ENCODE assay signal across 17 cellular contexts in genomic region chr2:157747280-157747679, GRCh38.
"Had no signal": no experiment of that assay in that cellular context is flagged by ENCODE, and none has a peak within 500 bp of the region (broad histone marks: within the 10 kb centered on the region; RNA-seq: fewer than 3 reads in every experiment).

No MANE protein-coding gene starts in this region.

- DNase-seq: activated CD4-positive, alpha-beta T cell treated with anti-CD3 and anti-CD28 coated beads, Interleukin-2, amount 10 ng/mL, durations not matched to agents 7 days and 5 days; activated CD4-positive, CD25-positive, alpha-beta regulatory T cell; activated effector memory CD4-positive, alpha-beta T cell treated with anti-CD3 and anti-CD28 coated beads, Interleukin-2, amount 50 U/mL, for 16 hours; activated T-cell treated with anti-CD3 and anti-CD28 coated beads, Interleukin-2, amount 50 U/mL, for 1 hour; cerebellar nuclear complex; dermis blood vessel endothelial cell; effector memory CD8-positive, alpha-beta T cell; heart right ventricle; naive B cell; stimulated activated CD4-positive, alpha-beta T cell treated with anti-CD3 and anti-CD28 coated beads, Interleukin-2, amount 100 ng/mL, for 48 hours; stimulated activated naive B cell treated with anti-CD40 and anti-IgM and Interleukin-4, amounts not matched to agents 10 μg/mL and 1 μg/mL and 100 μg/mL, for 72 hours; transverse colon had no signal

- H3K9me3 Mint-ChIP-seq: activated CD4-positive, alpha-beta T cell treated with anti-CD3 and anti-CD28 coated beads, Interleukin-2, amount 10 ng/mL, durations not matched to agents 7 days and 5 days; activated naive CD4-positive, alpha-beta T cell treated with anti-CD3 and anti-CD28 coated beads, Interleukin-2, amount 50 U/mL, for 24 hours; effector memory CD8-positive, alpha-beta T cell; naive B cell had no signal

- H3K27ac Mint-ChIP-seq: activated CD4-positive, alpha-beta T cell treated with anti-CD3 and anti-CD28 coated beads, Interleukin-2, amount 10 ng/mL, durations not matched to agents 7 days and 5 days; activated naive CD4-positive, alpha-beta T cell treated with anti-CD3 and anti-CD28 coated beads, Interleukin-2, amount 50 U/mL, for 24 hours; naive B cell; stimulated activated naive B cell treated with anti-CD40 and anti-IgM and Interleukin-4, amounts not matched to agents 10 μg/mL and 1 μg/mL and 100 μg/mL, for 72 hours had no signal

- H3K27ac ChIP-seq: epithelial cell of prostate, gastroesophageal sphincter, heart right ventricle, parathyroid adenoma, transverse colon had no signal

- H3K4me3 ChIP-seq: gastroesophageal sphincter, heart right ventricle, lung, transverse colon had no signal

- H3K36me3 ChIP-seq: transverse colon had no signal

- H3K9me3 ChIP-seq: gastroesophageal sphincter, transverse colon had no signal

- ATAC-seq: effector memory CD8-positive, alpha-beta T cell had no signal

- H3K27me3 Mint-ChIP-seq: activated CD4-positive, alpha-beta T cell treated with anti-CD3 and anti-CD28 coated beads, Interleukin-2, amount 10 ng/mL, durations not matched to agents 7 days and 5 days; activated naive CD4-positive, alpha-beta T cell treated with anti-CD3 and anti-CD28 coated beads, Interleukin-2, amount 50 U/mL, for 24 hours; effector memory CD8-positive, alpha-beta T cell; naive B cell; stimulated activated naive B cell treated with anti-CD40 and anti-IgM and Interleukin-4, amounts not matched to agents 10 μg/mL and 1 μg/mL and 100 μg/mL, for 72 hours had no signal

- H3K9ac ChIP-seq: parathyroid adenoma had no signal

- H2AFZ ChIP-seq: parathyroid adenoma had no signal

- H3K79me2 ChIP-seq: parathyroid adenoma had no signal

- H3K4me1 Mint-ChIP-seq: activated naive CD4-positive, alpha-beta T cell treated with anti-CD3 and anti-CD28 coated beads, Interleukin-2, amount 50 U/mL, for 24 hours; naive B cell had no signal

- H3K4me1 ChIP-seq: parathyroid adenoma, transverse colon had no signal

- H3K4me3 Mint-ChIP-seq: activated CD4-positive, alpha-beta T cell treated with anti-CD3 and anti-CD28 coated beads, Interleukin-2, amount 10 ng/mL, durations not matched to agents 7 days and 5 days; activated naive CD4-positive, alpha-beta T cell treated with anti-CD3 and anti-CD28 coated beads, Interleukin-2, amount 50 U/mL, for 24 hours; effector memory CD8-positive, alpha-beta T cell; naive B cell had no signal

- H3K27me3 ChIP-seq: gastroesophageal sphincter, heart right ventricle, transverse colon had no signal
